In the genomic region with DNA sequence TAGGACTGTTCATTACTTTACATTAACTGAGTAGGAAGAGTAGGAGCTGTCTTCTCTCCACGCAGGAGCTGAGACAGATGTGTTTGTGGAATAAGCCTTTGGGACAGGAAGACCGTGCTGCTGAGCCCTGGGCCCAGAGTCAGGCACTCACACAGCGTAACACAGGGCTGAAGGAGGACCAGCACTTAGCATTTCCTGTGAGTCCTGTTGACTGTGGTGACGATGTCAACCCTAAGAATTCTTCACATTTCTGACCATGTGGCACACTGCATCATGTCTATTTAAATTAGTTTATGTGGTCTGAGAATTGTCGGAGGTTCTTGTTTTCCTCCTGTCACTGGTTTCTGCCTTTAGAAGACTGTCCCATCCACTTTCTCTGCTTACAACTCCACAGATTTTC, we compare ENCODE assay signal across 1 cellular context.
TF ChIP-seq lines count a peak whose summit lies in the region.

No MANE protein-coding gene starts in this region.

TF ChIP-seq in HepG2, 621 proteins besides CTCF, POLR2A, EP300 and RAD21 (continued from another document):
- TF ChIP-seq PRDM10 (CRISPR knock-in tag; IDR thresholded peaks at IDR 0.05; ENCODE audit: low read depth) (no peak), TIGD3 (CRISPR knock-in tag; IDR thresholded peaks at IDR 0.05; ENCODE audit: borderline replicate concordance) (no peak), NCOR1 (IDR thresholded peaks at IDR 0.05; ENCODE audit: borderline replicate concordance, low read length) (no peak), MXD3 (CRISPR knock-in tag; IDR thresholded peaks at IDR 0.05) (no peak), IKZF5 (CRISPR knock-in tag; IDR thresholded peaks at IDR 0.05) (no peak), MED13 (CRISPR knock-in tag; IDR thresholded peaks at IDR 0.05) (no peak), ZNF441 (CRISPR knock-in tag; IDR thresholded peaks at IDR 0.05; ENCODE audit: borderline replicate concordance) (no peak), HDAC1 (CRISPR knock-in tag; IDR thresholded peaks at IDR 0.05) (no peak), ZMYM4 (CRISPR knock-in tag; IDR thresholded peaks at IDR 0.05) (no peak), ZNF850 (CRISPR knock-in tag; conservative IDR thresholded peaks at IDR 0.05) (no peak)
- TF ChIP-seq, protein P1, sequence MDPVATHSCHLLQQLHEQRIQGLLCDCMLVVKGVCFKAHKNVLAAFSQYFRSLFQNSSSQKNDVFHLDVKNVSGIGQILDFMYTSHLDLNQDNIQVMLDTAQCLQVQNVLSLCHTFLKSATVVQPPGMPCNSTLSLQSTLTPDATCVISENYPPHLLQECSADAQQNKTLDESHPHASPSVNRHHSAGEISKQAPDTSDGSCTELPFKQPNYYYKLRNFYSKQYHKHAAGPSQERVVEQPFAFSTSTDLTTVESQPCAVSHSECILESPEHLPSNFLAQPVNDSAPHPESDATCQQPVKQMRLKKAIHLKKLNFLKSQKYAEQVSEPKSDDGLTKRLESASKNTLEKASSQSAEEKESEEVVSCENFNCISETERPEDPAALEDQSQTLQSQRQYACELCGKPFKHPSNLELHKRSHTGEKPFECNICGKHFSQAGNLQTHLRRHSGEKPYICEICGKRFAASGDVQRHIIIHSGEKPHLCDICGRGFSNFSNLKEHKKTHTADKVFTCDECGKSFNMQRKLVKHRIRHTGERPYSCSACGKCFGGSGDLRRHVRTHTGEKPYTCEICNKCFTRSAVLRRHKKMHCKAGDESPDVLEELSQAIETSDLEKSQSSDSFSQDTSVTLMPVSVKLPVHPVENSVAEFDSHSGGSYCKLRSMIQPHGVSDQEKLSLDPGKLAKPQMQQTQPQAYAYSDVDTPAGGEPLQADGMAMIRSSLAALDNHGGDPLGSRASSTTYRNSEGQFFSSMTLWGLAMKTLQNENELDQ (CRISPR knock-in tag; IDR thresholded peaks at IDR 0.05; ENCODE audit: borderline replicate concordance): no peak
TF ChIP-seq in HepG2: peak in this region for 0.
